In the genomic region with DNA sequence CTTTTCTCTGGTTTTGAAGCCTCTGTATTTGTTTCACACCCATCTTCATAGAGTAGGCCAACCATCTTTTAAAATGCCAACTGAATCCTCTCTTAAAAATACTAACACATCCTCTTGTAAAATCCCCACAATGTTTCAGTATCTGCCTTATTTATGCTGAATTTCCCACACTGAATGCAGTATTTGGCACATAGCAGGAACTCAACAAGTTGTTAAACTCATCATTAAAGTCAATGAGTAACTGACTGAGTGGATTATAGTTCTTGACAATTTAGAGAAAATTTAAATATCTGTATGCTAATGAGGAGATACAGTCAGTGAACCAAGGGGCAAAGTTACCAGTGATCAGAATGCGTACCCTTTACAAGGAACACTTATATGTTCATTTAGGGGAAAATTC, we compare ENCODE assay signal across 24 cellular contexts.
"Had no signal": no experiment of that assay in that cellular context is flagged by ENCODE, and none has a peak within 500 bp of the region (broad histone marks: within the 10 kb centered on the region; RNA-seq: fewer than 3 reads in every experiment).

No MANE protein-coding gene starts in this region.

- ATAC-seq: gastroesophageal sphincter, right cardiac atrium, T-cell had no signal

- H3K4me3 ChIP-seq: adrenal gland, coronary artery, dorsolateral prefrontal cortex, gastroesophageal sphincter, left ventricle myocardium inferior, lung, spleen, tibial nerve had no signal

- H3K4me1 ChIP-seq: adrenal gland, gastroesophageal sphincter, left ventricle myocardium inferior, spleen had no signal

- DNase-seq: activated CD4-positive, alpha-beta T cell treated with anti-CD3 and anti-CD28 coated beads for 48 hours; activated CD4-positive, alpha-beta T cell treated with anti-CD3 and anti-CD28 coated beads, Interleukin-2, amount 50 U/mL, for 48 hours; activated CD8-positive, alpha-beta memory T cell treated with anti-CD3 and anti-CD28 coated beads, Interleukin-2, amount 50 U/mL, for 4 hours; activated effector memory CD4-positive, alpha-beta T cell treated with anti-CD3 and anti-CD28 coated beads, Interleukin-2, amount 50 U/mL, for 16 hours; activated naive CD4-positive, alpha-beta T cell treated with anti-CD3 and anti-CD28 coated beads for 36 hours; activated naive CD8-positive, alpha-beta T cell treated with anti-CD3 and anti-CD28 coated beads for 36 hours; activated T-cell treated with anti-CD3 and anti-CD28 coated beads, Interleukin-2, amount 50 U/mL, for 1 hour; adrenal gland; aorta; brain microvascular endothelial cell; dorsolateral prefrontal cortex; effector memory CD4-positive, alpha-beta T cell; erythroblast; hippocampal formation; left ventricle myocardium inferior; naive B cell; right cardiac atrium; spleen; stimulated activated naive CD4-positive, alpha-beta T cell treated with Interleukin-2 at 50 U/mL for 16 hours; T-cell had no signal

- H3K9me3 ChIP-seq: adrenal gland, gastroesophageal sphincter, left ventricle myocardium inferior, tibial nerve had no signal

- H3K36me3 ChIP-seq: adrenal gland, brain microvascular endothelial cell, gastroesophageal sphincter, left ventricle myocardium inferior, spleen, tibial nerve had no signal

- H3K27me3 ChIP-seq: adrenal gland, brain microvascular endothelial cell, gastroesophageal sphincter, spleen, tibial nerve had no signal

- H3K27ac ChIP-seq: adrenal gland, coronary artery, gastroesophageal sphincter, left ventricle myocardium inferior, spleen, tibial nerve had no signal
